Comparison of ENCODE assay signal across 16 cellular contexts in genomic region chr3:53190659-53191058, GRCh38. TPM values are rescaled to one million over a fixed set of nuclear protein-coding genes. Genes with fewer than 3 reads are reported as not detected.
A peak's percentile ranks its signal among the peaks of the same experiment; 100 is the strongest.
DNase-seq lines count a peak whose midpoint lies in the region; ATAC-seq and TF ChIP-seq lines count a peak whose summit lies in the region.
"Had no signal": no experiment of that assay in that cellular context is flagged by ENCODE, and none has a peak within 500 bp of the region (broad histone marks: within the 10 kb centered on the region; RNA-seq: fewer than 3 reads in every experiment).

No MANE protein-coding gene starts in this region.

- TF ChIP-seq CTCF in neutrophil (IDR thresholded peaks at IDR 0.05) (no peak), left ventricle myocardium inferior (IDR thresholded peaks at IDR 0.05; ENCODE audit: borderline replicate concordance) (no peak)

- no peaks in the 10 kb centered on the region for H3K27me3 ChIP-seq in neutrophil
- H3K27me3 ChIP-seq in left ventricle myocardium inferior (ENCODE audit: low read depth): no peaks in the 10 kb centered on the region
- H3K27me3 ChIP-seq: colonic mucosa had no signal

- ATAC-seq in HG02588 (IDR thresholded peaks at IDR 0.05; ENCODE audit: unreplicated experiment): peak; percentile 45
- ATAC-seq in HG03521 (IDR thresholded peaks at IDR 0.05; ENCODE audit: unreplicated experiment): peak; percentile 39

- peaks cover 3 to 7% of the 10 kb centered on the region in 2 experiments for H3K4me1 ChIP-seq in neutrophil (ENCODE audit: control insufficient read depth in 1 of 2, insufficient read depth in 1 of 2, low read depth in 1 of 2, low read length in 1 of 2)
- H3K4me1 ChIP-seq in left ventricle myocardium inferior: peaks cover 27% of the 10 kb centered on the region
- H3K4me1 ChIP-seq: colonic mucosa had no signal

- H3K4me3 ChIP-seq in neutrophil (ENCODE audit: low read depth in 1 of 2, low read length in 1 of 2): no peak overlapping the region
- H3K4me3 ChIP-seq in left ventricle myocardium inferior: no peak overlapping the region
- H3K4me3 ChIP-seq: colonic mucosa, skin epidermis had no signal

- H3K9me3 ChIP-seq in neutrophil: no peaks in the 10 kb centered on the region
- H3K9me3 ChIP-seq in left ventricle myocardium inferior (replicated peaks): no peaks in the 10 kb centered on the region
- H3K9me3 ChIP-seq: colonic mucosa had no signal

- intact Hi-C loops in left ventricle myocardium inferior (cut with micrococcal nuclease): no loop called here

- DNase-seq in activated effector memory CD4-positive, alpha-beta T cell treated with anti-CD3 and anti-CD28 coated beads, Interleukin-2, amount 50 U/mL, for 16 hours: peak; percentile 43
- no peak for DNase-seq in activated effector memory CD4-positive, alpha-beta T cell treated with Interleukin-2 at 50 U/mL for 16 hours
- DNase-seq in NCI-H1436 treated with DMSO at 0.1 percent for 48 hours (lab: John Stamatoyannopoulos, UW) (no peak), left ventricle myocardium inferior (no peak), NCI-H345 (lab: John Stamatoyannopoulos, UW) (no peak)
- DNase-seq: 8988T; activated CD4-positive, alpha-beta memory T cell treated with anti-CD3 and anti-CD28 coated beads for 36 hours; colonic mucosa; NCI-H2029; SIG-M5; stimulated activated naive CD4-positive, alpha-beta T cell treated with Interleukin-2 at 50 U/mL for 16 hours had no signal

- H3K36me3 ChIP-seq in neutrophil (peaks cover 100% of the 10 kb centered on the region), left ventricle myocardium inferior (peaks cover 42% of the 10 kb centered on the region)
- H3K36me3 ChIP-seq: colonic mucosa had no signal

- peak overlapping the region; percentile 45 for H3K27ac ChIP-seq in neutrophil
- H3K27ac ChIP-seq in left ventricle myocardium inferior (replicated peaks): no peak overlapping the region
- H3K27ac ChIP-seq: colonic mucosa, epithelial cell of prostate had no signal

RNA-seq across cellular contexts. Expression of gene PRKCD, which starts 29.6 kb away (rescaled TPM):
- 13.6 TPM for total RNA-seq in left ventricle myocardium inferior
